Comparison of ENCODE assay signal across 9 cellular contexts in genomic region chr15:78810377-78811123, GRCh38. TPM values are rescaled to one million over a fixed set of nuclear protein-coding genes. Genes with fewer than 3 reads are reported as not detected.
DNase-seq lines count a peak whose midpoint lies in the region; ATAC-seq, FAIRE-seq and TF ChIP-seq lines count a peak whose summit lies in the region.
"Had no signal": no experiment of that assay in that cellular context is flagged by ENCODE, and none has a peak within 500 bp of the region (broad histone marks: within the 10 kb centered on the region; RNA-seq: fewer than 3 reads in every experiment).

No MANE protein-coding gene starts in this region.

- WGBS in pancreas, 2 donors = 2% methylated on average over 71 to 75 of the region's 75 CpGs

- H3K36me3 ChIP-seq in cardiac muscle cell = no peaks in the 10 kb centered on the region
- no peaks in the 10 kb centered on the region for H3K36me3 ChIP-seq in pancreas

- peak; percentile 11 for ATAC-seq in activated T-helper 17 cell treated with anti-CD3 and anti-CD28 coated beads, Interleukin-2, amount 50 U/mL, for 72 hours (replicated peaks)
- peak; percentile 15 to 64 (median 42) for ATAC-seq in pancreas

- intact Hi-C loops in pancreas (cut with DNase I) = no loop called here

- peak overlapping the region; percentile 45 for H3K4me3 ChIP-seq in HL-60 (replicated peaks; ENCODE audit: insufficient read depth, low read length)
- H3K4me3 ChIP-seq in cardiac muscle cell = peak overlapping the region; percentile 54
- peak overlapping the region; percentile 46 to 77 (median 58) for H3K4me3 ChIP-seq in pancreas

- peaks cover 5% of the 10 kb centered on the region for H3K4me1 Mint-ChIP-seq in activated T-helper 17 cell treated with anti-CD3 and anti-CD28 coated beads, Interleukin-2, amount 50 U/mL, for 72 hours

- H3K36me3 Mint-ChIP-seq in activated T-helper 17 cell treated with anti-CD3 and anti-CD28 coated beads, Interleukin-2, amount 50 U/mL, for 72 hours (ENCODE audit: low read depth) = peaks cover 11% of the 10 kb centered on the region

- TF ChIP-seq CTCF in HL-60 (IDR thresholded peaks at IDR 0.05; ENCODE audit: insufficient read depth, low read length) (no peak), cardiac muscle cell (IDR thresholded peaks at IDR 0.05; ENCODE audit: low read depth, low read length) (no peak), pancreas (IDR thresholded peaks at IDR 0.05) (no peak)

- no peaks in the 10 kb centered on the region for H3K9me3 Mint-ChIP-seq in activated T-helper 17 cell treated with anti-CD3 and anti-CD28 coated beads, Interleukin-2, amount 50 U/mL, for 72 hours

- peaks cover 5% of the 10 kb centered on the region for H3K4me1 ChIP-seq in cardiac muscle cell (ENCODE audit: low read depth)
- peaks cover 0 to 5% (median 0%) of the 10 kb centered on the region in 3 donors for H3K4me1 ChIP-seq in pancreas

- H3K9me3 ChIP-seq in cardiac muscle cell (ENCODE audit: low read depth) (no peaks in the 10 kb centered on the region), pancreas (no peaks in the 10 kb centered on the region)

- no peak for FAIRE-seq in pancreas (lab: Jason Lieb, UNC)
- FAIRE-seq: G401.6 had no signal

- DNase-seq in NCI-H2196 (lab: John Stamatoyannopoulos, UW; ENCODE audit: unreplicated experiment) (peak; percentile 37), NCI-H2196 treated with DMSO at 0.1 percent for 48 hours (lab: John Stamatoyannopoulos, UW; ENCODE audit: unreplicated experiment) (no peak), HL-60 (ENCODE audit: low read depth in 1 of 2, low spot score in 1 of 2) (no peak), cardiac muscle cell (ENCODE audit: low read depth in 1 of 2, low spot score in 1 of 2) (peak; percentile 71 to 77), pancreas (peak in 5 of 6 donors; percentile 29 to 83 (median 65))
- DNase-seq in effector CD4-positive, alpha-beta T cell = no peak
- no peak for DNase-seq in stimulated activated CD4-positive, alpha-beta T cell treated with anti-CD3 and anti-CD28 coated beads, Interleukin-12 subunit alpha, Interleukin-12 subunit beta, amount 100 ng/mL, for 4 hours

- peaks cover 37% of the 10 kb centered on the region for H3K27me3 ChIP-seq in HL-60 (ENCODE audit: insufficient read depth, poor library complexity, severe bottlenecking)
- no peaks in the 10 kb centered on the region for H3K27me3 ChIP-seq in cardiac muscle cell
- no peaks in the 10 kb centered on the region for H3K27me3 ChIP-seq in pancreas

- peak overlapping the region; percentile 68 for H3K4me3 Mint-ChIP-seq in activated T-helper 17 cell treated with anti-CD3 and anti-CD28 coated beads, Interleukin-2, amount 50 U/mL, for 72 hours

- H3K27me3 Mint-ChIP-seq in activated T-helper 17 cell treated with anti-CD3 and anti-CD28 coated beads, Interleukin-2, amount 50 U/mL, for 72 hours = peaks cover 31% of the 10 kb centered on the region

- H3K27ac ChIP-seq in HL-60 (replicated peaks) = no peak overlapping the region
- H3K27ac ChIP-seq in cardiac muscle cell = peak overlapping the region; percentile 37
- no peak overlapping the region for H3K27ac ChIP-seq in pancreas

- H3K27ac Mint-ChIP-seq in activated T-helper 17 cell treated with anti-CD3 and anti-CD28 coated beads, Interleukin-2, amount 50 U/mL, for 72 hours = no peak overlapping the region

RNA-seq across cellular contexts. Expression of gene ADAMTS7, which starts 0.7 kb away (rescaled TPM):
- total RNA-seq in activated T-helper 17 cell treated with anti-CD3 and anti-CD28 coated beads, Interleukin-2, amount 50 U/mL, for 72 hours = 1 to 10 TPM; 1.2 to 4.4 TPM
- 20.4 and 35.3 TPM in 2 replicates for total RNA-seq in cardiac muscle cell
- polyA plus RNA-seq in cardiac muscle cell = 11.8 and 16.4 TPM in 2 replicates
- total RNA-seq in pancreas = 1 to 10 TPM in 1 of 6 donors, under 1 TPM in 5; 0.20 to 1.1 (median 0.43) TPM
- 1 to 10 TPM; 1.3 to 1.4 TPM for polyA plus RNA-seq in pancreas

Comparison
In these comparisons a context has a peak if more than half of its experiments do, and no peak if none do; other contexts are left out.
1. DNase-seq: peak in NCI-H2196 (single experiment), cardiac muscle cell (2 of 2) and pancreas (5 of 6); none in NCI-H2196 treated with DMSO at 0.1 percent for 48 hours (single experiment), HL-60 (0 of 2), effector CD4-positive, alpha-beta T cell (single experiment) and stimulated activated CD4-positive, alpha-beta T cell treated with anti-CD3 and anti-CD28 coated beads, Interleukin-12 subunit alpha, Interleukin-12 subunit beta, amount 100 ng/mL, for 4 hours (single experiment).
2. Peak in every context shown above with its lines, with median percentiles within 50 percentile points of each other: H3K4me3 ChIP-seq.